Comparison of ENCODE assay signal across 1 cellular context in the genomic region with DNA sequence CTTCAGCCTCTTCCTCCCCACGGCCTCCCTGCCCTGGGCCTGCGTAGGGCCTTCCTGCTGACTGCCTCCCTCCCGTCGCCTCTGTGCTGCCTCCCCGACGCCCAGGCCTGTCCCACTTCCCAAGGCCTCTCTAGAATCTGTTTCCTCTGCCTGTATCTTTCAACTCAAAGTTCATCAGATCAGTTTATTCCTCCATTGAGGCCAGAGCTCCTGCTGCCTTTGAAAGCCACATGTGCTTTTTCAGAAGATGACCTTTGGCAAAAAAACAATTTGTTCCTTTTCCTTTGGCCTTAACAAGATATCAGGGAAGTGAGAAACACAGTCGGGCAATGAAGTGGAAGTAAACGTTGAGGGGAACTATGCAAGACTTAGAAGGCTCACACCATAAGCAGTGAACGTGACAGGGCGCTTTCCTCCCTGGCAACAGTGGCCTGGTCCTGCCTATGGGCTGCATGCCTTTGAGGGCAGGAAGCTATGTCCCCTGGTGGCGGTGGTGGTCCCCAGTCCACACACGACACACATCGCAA.
TF ChIP-seq lines count a peak whose summit lies in the region.

No MANE protein-coding gene starts in this region.

TF ChIP-seq in liver, 16 proteins besides CTCF, POLR2A, EP300 and RAD21 (continued from another document):
- TF ChIP-seq NR2F2 (IDR thresholded peaks at IDR 0.05) (peak; percentile 99), HNF4A (conservative IDR thresholded peaks at IDR 0.05) (no peak)
- TF ChIP-seq, protein P1, sequence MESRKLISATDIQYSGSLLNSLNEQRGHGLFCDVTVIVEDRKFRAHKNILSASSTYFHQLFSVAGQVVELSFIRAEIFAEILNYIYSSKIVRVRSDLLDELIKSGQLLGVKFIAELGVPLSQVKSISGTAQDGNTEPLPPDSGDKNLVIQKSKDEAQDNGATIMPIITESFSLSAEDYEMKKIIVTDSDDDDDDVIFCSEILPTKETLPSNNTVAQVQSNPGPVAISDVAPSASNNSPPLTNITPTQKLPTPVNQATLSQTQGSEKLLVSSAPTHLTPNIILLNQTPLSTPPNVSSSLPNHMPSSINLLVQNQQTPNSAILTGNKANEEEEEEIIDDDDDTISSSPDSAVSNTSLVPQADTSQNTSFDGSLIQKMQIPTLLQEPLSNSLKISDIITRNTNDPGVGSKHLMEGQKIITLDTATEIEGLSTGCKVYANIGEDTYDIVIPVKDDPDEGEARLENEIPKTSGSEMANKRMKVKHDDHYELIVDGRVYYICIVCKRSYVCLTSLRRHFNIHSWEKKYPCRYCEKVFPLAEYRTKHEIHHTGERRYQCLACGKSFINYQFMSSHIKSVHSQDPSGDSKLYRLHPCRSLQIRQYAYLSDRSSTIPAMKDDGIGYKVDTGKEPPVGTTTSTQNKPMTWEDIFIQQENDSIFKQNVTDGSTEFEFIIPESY (IDR thresholded peaks at IDR 0.05) = no peak
